In the genomic region with DNA sequence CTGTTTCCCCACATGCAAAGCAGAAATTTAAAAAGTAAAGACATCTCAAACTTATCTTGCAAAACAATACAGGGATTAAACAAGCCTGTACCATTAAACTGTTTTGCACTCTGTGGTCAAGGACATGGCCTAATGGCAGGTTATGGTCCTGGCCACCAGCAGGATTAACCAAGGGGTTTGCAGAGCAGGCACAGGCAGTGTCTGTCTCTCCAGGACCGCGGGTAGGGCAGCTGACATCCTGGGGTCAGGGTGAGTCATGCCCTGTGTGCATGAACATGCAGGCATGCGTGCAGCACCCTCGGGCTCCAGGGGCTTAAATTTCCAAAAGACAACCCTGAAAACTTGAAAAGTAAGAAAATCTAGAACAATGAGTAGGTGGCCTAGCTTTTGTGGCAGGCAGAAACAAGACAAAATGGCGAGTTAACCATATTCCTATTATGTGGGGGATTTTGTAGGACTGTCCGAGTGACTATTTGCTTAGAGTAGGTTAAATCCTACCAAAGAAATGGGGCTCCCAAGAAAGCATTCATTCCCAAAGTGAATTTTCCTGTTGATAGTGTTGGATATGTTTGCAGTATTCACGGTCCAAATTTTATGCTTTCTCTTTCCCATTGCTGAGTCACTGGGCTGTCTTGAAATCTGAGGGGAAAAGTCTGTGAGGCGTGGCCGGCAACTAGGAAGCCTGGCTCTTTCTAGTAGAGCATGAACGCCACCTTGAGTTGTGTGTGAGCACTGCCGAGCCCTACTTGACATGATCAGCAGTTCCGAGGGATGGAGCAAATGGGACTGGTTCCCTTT, we compare ENCODE assay signal across 1 cellular context.
A peak's percentile ranks its signal among the peaks of the same experiment; 100 is the strongest.
TF ChIP-seq lines count a peak whose summit lies in the region.

No MANE protein-coding gene starts in this region.

TF ChIP-seq in K562, 482 proteins besides CTCF, POLR2A, EP300 and RAD21 (continued from another document and continues in another):
- TF ChIP-seq ESRRB (CRISPR knock-in tag; IDR thresholded peaks at IDR 0.05; ENCODE audit: borderline replicate concordance) (no peak), ZNF77 (CRISPR knock-in tag; IDR thresholded peaks at IDR 0.05) (no peak), HDAC3 (IDR thresholded peaks at IDR 0.05; ENCODE audit: borderline replicate concordance, partially characterized antibody) (no peak), CHD1 (IDR thresholded peaks at IDR 0.05; ENCODE audit: low read length) (no peak), CBX1 (IDR thresholded peaks at IDR 0.05; ENCODE audit: low read depth) (0 out of 2 replicates have a peak, but pooled peaks have one; percentile 25), ZFX (CRISPR knock-in tag; IDR thresholded peaks at IDR 0.05) (no peak), ZNF57 (CRISPR knock-in tag; IDR thresholded peaks at IDR 0.05) (no peak), RBM17 (IDR thresholded peaks at IDR 0.05; ENCODE audit: borderline replicate concordance, low read depth, low read length) (no peak), SAFB (IDR thresholded peaks at IDR 0.05; ENCODE audit: borderline replicate concordance, low read depth, low read length) (no peak), GABPB1 (CRISPR knock-in tag; IDR thresholded peaks at IDR 0.05) (no peak), DNMT1 (IDR thresholded peaks at IDR 0.05) (no peak), HNRNPLL (IDR thresholded peaks at IDR 0.05; ENCODE audit: low read depth, low read length, poor library complexity, severe bottlenecking) (no peak), XRCC4 (IDR thresholded peaks at IDR 0.05; ENCODE audit: extremely low read depth, insufficient read depth, insufficient read length) (no peak), SREBF1 (IDR thresholded peaks at IDR 0.05; ENCODE audit: borderline replicate concordance, low read depth, low read length) (no peak), FOXK2 (conservative IDR thresholded peaks at IDR 0.05 in 1 of 2, IDR thresholded peaks at IDR 0.05 in 1 of 2; ENCODE audit: low read depth in 2 of 2) (peak; percentile 16 to 28; a peak in 1 of 4 replicates), ETS2 (tag; IDR thresholded peaks at IDR 0.05; ENCODE audit: borderline replicate concordance, poor library complexity, severe bottlenecking) (no peak), PCBP1 (IDR thresholded peaks at IDR 0.05; ENCODE audit: low read depth, low read length, poor library complexity, severe bottlenecking) (no peak), CTBP1 (IDR thresholded peaks at IDR 0.05; ENCODE audit: borderline replicate concordance) (peak; percentile 72; the same call in 1 of the 2 replicates), HOXB6 (CRISPR knock-in tag; IDR thresholded peaks at IDR 0.05; ENCODE audit: borderline replicate concordance) (no peak), MCM2 (IDR thresholded peaks at IDR 0.05; ENCODE audit: low read depth) (no peak), BDP1 (IDR thresholded peaks at IDR 0.05; ENCODE audit: insufficient read depth, insufficient read length) (no peak), HMG20B (CRISPR knock-in tag; IDR thresholded peaks at IDR 0.05) (no peak), TCFL5 (CRISPR knock-in tag; conservative IDR thresholded peaks at IDR 0.05) (no peak), ZKSCAN8 (CRISPR knock-in tag; IDR thresholded peaks at IDR 0.05) (no peak), RHOXF2B (CRISPR knock-in tag; conservative IDR thresholded peaks at IDR 0.05) (no peak), ZNF644 (tag; IDR thresholded peaks at IDR 0.05; ENCODE audit: low read depth) (no peak), ZNF12 (CRISPR knock-in tag; IDR thresholded peaks at IDR 0.05) (no peak), EWSR1 (IDR thresholded peaks at IDR 0.05; ENCODE audit: borderline replicate concordance, low read depth, partially characterized antibody) (no peak), KAT7 (CRISPR knock-in tag; IDR thresholded peaks at IDR 0.05; ENCODE audit: borderline replicate concordance) (no peak), SUPT5H (IDR thresholded peaks at IDR 0.05) (no peak), ZC3H11A (IDR thresholded peaks at IDR 0.05; ENCODE audit: low read depth, low read length) (no peak), POLR2G (IDR thresholded peaks at IDR 0.05; ENCODE audit: low read depth, low read length) (no peak), CXXC5 (CRISPR knock-in tag; IDR thresholded peaks at IDR 0.05) (no peak), POLR2H (tag; IDR thresholded peaks at IDR 0.05; ENCODE audit: low read depth) (peak; percentile 52), SREBF2 (CRISPR knock-in tag; IDR thresholded peaks at IDR 0.05) (no peak), SIN3A (IDR thresholded peaks at IDR 0.05; ENCODE audit: borderline replicate concordance in 2 of 2, control insufficient read depth in 1 of 2, low read depth in 2 of 2, low read length in 2 of 2) (no peak), HNRNPUL1 (IDR thresholded peaks at IDR 0.05; ENCODE audit: low read length) (no peak)
- TF ChIP-seq, protein P1, sequence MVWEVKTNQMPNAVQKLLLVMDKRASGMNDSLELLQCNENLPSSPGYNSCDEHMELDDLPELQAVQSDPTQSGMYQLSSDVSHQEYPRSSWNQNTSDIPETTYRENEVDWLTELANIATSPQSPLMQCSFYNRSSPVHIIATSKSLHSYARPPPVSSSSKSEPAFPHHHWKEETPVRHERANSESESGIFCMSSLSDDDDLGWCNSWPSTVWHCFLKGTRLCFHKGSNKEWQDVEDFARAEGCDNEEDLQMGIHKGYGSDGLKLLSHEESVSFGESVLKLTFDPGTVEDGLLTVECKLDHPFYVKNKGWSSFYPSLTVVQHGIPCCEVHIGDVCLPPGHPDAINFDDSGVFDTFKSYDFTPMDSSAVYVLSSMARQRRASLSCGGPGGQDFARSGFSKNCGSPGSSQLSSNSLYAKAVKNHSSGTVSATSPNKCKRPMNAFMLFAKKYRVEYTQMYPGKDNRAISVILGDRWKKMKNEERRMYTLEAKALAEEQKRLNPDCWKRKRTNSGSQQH (CRISPR knock-in tag; IDR thresholded peaks at IDR 0.05), result no peak
- TF ChIP-seq, protein P2, sequence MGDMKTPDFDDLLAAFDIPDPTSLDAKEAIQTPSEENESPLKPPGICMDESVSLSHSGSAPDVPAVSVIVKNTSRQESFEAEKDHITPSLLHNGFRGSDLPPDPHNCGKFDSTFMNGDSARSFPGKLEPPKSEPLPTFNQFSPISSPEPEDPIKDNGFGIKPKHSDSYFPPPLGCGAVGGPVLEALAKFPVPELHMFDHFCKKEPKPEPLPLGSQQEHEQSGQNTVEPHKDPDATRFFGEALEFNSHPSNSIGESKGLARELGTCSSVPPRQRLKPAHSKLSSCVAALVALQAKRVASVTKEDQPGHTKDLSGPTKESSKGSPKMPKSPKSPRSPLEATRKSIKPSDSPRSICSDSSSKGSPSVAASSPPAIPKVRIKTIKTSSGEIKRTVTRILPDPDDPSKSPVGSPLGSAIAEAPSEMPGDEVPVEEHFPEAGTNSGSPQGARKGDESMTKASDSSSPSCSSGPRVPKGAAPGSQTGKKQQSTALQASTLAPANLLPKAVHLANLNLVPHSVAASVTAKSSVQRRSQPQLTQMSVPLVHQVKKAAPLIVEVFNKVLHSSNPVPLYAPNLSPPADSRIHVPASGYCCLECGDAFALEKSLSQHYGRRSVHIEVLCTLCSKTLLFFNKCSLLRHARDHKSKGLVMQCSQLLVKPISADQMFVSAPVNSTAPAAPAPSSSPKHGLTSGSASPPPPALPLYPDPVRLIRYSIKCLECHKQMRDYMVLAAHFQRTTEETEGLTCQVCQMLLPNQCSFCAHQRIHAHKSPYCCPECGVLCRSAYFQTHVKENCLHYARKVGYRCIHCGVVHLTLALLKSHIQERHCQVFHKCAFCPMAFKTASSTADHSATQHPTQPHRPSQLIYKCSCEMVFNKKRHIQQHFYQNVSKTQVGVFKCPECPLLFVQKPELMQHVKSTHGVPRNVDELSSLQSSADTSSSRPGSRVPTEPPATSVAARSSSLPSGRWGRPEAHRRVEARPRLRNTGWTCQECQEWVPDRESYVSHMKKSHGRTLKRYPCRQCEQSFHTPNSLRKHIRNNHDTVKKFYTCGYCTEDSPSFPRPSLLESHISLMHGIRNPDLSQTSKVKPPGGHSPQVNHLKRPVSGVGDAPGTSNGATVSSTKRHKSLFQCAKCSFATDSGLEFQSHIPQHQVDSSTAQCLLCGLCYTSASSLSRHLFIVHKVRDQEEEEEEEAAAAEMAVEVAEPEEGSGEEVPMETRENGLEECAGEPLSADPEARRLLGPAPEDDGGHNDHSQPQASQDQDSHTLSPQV (IDR thresholded peaks at IDR 0.05), result peak; percentile 56; the same call in 1 of the 2 replicates
- TF ChIP-seq, protein P3, sequence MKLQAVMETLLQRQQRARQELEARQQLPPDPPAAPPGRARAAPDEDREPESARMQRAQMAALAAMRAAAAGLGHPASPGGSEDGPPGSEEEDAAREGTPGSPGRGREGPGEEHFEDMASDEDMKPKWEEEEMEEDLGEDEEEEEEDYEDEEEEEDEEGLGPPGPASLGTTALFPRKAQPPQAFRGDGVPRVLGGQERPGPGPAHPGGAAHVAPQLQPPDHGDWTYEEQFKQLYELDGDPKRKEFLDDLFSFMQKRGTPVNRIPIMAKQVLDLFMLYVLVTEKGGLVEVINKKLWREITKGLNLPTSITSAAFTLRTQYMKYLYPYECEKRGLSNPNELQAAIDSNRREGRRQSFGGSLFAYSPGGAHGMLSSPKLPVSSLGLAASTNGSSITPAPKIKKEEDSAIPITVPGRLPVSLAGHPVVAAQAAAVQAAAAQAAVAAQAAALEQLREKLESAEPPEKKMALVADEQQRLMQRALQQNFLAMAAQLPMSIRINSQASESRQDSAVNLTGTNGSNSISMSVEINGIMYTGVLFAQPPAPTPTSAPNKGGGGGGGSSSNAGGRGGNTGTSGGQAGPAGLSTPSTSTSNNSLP (IDR thresholded peaks at IDR 0.05; ENCODE audit: borderline replicate concordance, low read depth, low read length), result no peak
- TF ChIP-seq, protein P4, sequence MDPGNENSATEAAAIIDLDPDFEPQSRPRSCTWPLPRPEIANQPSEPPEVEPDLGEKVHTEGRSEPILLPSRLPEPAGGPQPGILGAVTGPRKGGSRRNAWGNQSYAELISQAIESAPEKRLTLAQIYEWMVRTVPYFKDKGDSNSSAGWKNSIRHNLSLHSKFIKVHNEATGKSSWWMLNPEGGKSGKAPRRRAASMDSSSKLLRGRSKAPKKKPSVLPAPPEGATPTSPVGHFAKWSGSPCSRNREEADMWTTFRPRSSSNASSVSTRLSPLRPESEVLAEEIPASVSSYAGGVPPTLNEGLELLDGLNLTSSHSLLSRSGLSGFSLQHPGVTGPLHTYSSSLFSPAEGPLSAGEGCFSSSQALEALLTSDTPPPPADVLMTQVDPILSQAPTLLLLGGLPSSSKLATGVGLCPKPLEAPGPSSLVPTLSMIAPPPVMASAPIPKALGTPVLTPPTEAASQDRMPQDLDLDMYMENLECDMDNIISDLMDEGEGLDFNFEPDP (CRISPR knock-in tag; IDR thresholded peaks at IDR 0.05), result no peak
- TF ChIP-seq, protein P5, sequence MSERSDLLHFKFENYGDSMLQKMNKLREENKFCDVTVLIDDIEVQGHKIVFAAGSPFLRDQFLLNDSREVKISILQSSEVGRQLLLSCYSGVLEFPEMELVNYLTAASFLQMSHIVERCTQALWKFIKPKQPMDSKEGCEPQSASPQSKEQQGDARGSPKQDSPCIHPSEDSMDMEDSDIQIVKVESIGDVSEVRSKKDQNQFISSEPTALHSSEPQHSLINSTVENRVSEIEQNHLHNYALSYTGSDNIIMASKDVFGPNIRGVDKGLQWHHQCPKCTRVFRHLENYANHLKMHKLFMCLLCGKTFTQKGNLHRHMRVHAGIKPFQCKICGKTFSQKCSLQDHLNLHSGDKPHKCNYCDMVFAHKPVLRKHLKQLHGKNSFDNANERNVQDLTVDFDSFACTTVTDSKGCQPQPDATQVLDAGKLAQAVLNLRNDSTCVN (CRISPR knock-in tag; IDR thresholded peaks at IDR 0.05), result no peak
- TF ChIP-seq, protein P6, sequence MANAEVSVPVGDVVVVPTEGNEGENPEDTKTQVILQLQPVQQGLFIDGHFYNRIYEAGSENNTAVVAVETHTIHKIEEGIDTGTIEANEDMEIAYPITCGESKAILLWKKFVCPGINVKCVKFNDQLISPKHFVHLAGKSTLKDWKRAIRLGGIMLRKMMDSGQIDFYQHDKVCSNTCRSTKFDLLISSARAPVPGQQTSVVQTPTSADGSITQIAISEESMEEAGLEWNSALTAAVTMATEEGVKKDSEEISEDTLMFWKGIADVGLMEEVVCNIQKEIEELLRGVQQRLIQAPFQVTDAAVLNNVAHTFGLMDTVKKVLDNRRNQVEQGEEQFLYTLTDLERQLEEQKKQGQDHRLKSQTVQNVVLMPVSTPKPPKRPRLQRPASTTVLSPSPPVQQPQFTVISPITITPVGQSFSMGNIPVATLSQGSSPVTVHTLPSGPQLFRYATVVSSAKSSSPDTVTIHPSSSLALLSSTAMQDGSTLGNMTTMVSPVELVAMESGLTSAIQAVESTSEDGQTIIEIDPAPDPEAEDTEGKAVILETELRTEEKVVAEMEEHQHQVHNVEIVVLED (CRISPR knock-in tag; IDR thresholded peaks at IDR 0.05), result no peak
- TF ChIP-seq, protein P7, sequence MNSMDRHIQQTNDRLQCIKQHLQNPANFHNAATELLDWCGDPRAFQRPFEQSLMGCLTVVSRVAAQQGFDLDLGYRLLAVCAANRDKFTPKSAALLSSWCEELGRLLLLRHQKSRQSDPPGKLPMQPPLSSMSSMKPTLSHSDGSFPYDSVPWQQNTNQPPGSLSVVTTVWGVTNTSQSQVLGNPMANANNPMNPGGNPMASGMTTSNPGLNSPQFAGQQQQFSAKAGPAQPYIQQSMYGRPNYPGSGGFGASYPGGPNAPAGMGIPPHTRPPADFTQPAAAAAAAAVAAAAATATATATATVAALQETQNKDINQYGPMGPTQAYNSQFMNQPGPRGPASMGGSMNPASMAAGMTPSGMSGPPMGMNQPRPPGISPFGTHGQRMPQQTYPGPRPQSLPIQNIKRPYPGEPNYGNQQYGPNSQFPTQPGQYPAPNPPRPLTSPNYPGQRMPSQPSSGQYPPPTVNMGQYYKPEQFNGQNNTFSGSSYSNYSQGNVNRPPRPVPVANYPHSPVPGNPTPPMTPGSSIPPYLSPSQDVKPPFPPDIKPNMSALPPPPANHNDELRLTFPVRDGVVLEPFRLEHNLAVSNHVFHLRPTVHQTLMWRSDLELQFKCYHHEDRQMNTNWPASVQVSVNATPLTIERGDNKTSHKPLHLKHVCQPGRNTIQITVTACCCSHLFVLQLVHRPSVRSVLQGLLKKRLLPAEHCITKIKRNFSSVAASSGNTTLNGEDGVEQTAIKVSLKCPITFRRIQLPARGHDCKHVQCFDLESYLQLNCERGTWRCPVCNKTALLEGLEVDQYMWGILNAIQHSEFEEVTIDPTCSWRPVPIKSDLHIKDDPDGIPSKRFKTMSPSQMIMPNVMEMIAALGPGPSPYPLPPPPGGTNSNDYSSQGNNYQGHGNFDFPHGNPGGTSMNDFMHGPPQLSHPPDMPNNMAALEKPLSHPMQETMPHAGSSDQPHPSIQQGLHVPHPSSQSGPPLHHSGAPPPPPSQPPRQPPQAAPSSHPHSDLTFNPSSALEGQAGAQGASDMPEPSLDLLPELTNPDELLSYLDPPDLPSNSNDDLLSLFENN (IDR thresholded peaks at IDR 0.05; ENCODE audit: low read depth in 2 of 2, low read length in 2 of 2), result no peak
- TF ChIP-seq, protein P8, sequence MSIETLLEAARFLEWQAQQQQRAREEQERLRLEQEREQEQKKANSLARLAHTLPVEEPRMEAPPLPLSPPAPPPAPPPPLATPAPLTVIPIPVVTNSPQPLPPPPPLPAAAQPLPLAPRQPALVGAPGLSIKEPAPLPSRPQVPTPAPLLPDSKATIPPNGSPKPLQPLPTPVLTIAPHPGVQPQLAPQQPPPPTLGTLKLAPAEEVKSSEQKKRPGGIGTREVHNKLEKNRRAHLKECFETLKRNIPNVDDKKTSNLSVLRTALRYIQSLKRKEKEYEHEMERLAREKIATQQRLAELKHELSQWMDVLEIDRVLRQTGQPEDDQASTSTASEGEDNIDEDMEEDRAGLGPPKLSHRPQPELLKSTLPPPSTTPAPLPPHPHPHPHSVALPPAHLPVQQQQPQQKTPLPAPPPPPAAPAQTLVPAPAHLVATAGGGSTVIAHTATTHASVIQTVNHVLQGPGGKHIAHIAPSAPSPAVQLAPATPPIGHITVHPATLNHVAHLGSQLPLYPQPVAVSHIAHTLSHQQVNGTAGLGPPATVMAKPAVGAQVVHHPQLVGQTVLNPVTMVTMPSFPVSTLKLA (conservative IDR thresholded peaks at IDR 0.05), result peak; percentile 47 to 57; a peak in 2 of 4 replicates
- TF ChIP-seq, protein P9, sequence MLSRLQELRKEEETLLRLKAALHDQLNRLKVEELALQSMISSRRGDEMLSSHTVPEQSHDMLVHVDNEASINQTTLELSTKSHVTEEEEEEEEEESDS (CRISPR knock-in tag; IDR thresholded peaks at IDR 0.05), result no peak
